ENCODE assay signal across 8 cellular contexts in genomic region chrX:103489733-103490132, GRCh38. TPM values are rescaled to one million over a fixed set of nuclear protein-coding genes. Genes with fewer than 3 reads are reported as not detected.
DNase-seq lines count a peak whose midpoint lies in the region; ATAC-seq and TF ChIP-seq lines count a peak whose summit lies in the region.
"Not testable (repeated sequence)": the region's sequence is repeated elsewhere in the genome, so short reads cannot be mapped to it uniquely, and the experiment has no call there.

No MANE protein-coding gene starts in this region.

- no CpG with 5 or more reads among the region's 4 CpGs for WGBS in H9 (ENCODE audit: extremely low coverage, insufficient read length, low lambda C conversion rate)
- 53 to 80% methylated on average over 1 to 3 of the region's 4 CpGs for WGBS in esophagus squamous epithelium, 2 donors

- not testable (repeated sequence) for TF ChIP-seq POLR2A in esophagus squamous epithelium (IDR thresholded peaks at IDR 0.05)

- not testable (repeated sequence) for H3K14ac ChIP-seq in H9 (ENCODE audit: insufficient read depth, low read length)

- not testable (repeated sequence) for H3K4me2 ChIP-seq in H9 (ENCODE audit: insufficient read depth, insufficient read length, low read length)

- H2AFZ ChIP-seq in H9 (ENCODE audit: low read length), result not testable (repeated sequence)

- not testable (repeated sequence) for H3K23me2 ChIP-seq in H9 (ENCODE audit: insufficient read length, low read depth, low read length, poor library complexity, severe bottlenecking)

- H4K8ac ChIP-seq in H9 (replicated peaks; ENCODE audit: insufficient read length, low read depth, low read length), result not testable (repeated sequence)

- not testable (repeated sequence) for H4K5ac ChIP-seq in H9 (ENCODE audit: insufficient read length, low read depth, low read length)

- H3T11ph ChIP-seq in H9 (ENCODE audit: low read length), result not testable (repeated sequence)

- not testable (repeated sequence) for H2BK15ac ChIP-seq in H9 (ENCODE audit: low read depth, low read length)

- not testable (repeated sequence) for H2BK12ac ChIP-seq in H9 (ENCODE audit: insufficient read length, low read depth, low read length)

- H3K4ac ChIP-seq in H9 (ENCODE audit: low read depth, low read length), result not testable (repeated sequence)

- H3K4me1 ChIP-seq in CD8-positive, alpha-beta T cell (ENCODE audit: insufficient read depth, low read length); H9 (ENCODE audit: insufficient read depth, low read length); esophagus squamous epithelium: not testable (repeated sequence)

- ATAC-seq in CD8-positive, alpha-beta T cell, result peak; percentile 52
- not testable (repeated sequence) for ATAC-seq in T-cell (replicated peaks in 1 of 4)

- intact Hi-C loops in CD8-positive, alpha-beta T cell (cut with DNase I, micrococcal nuclease), result loop anchor here in 1 of 2 experiments (1.0 kb wide), 2 partner anchors 146 to 278 kb away; no protein-coding TSS in a partner anchor
- intact Hi-C loops in esophagus squamous epithelium (cut with DNase I), result not testable (repeated sequence)

- H4K20me1 ChIP-seq in H9 (ENCODE audit: control insufficient read depth, insufficient read depth, insufficient read length), result not testable (repeated sequence)

- H3K23ac ChIP-seq in H9 (ENCODE audit: insufficient read length, low read depth, low read length), result not testable (repeated sequence)

- not testable (repeated sequence) for H2AK5ac ChIP-seq in H9 (ENCODE audit: insufficient read length, low read length)

- POLR2A ChIA-PET in CD8-positive, alpha-beta T cell (lab: Charles Lee); T-cell (lab: Charles Lee): not testable (repeated sequence)

- not testable (repeated sequence) for H3K36me3 ChIP-seq in CD8-positive, alpha-beta T cell (ENCODE audit: insufficient read depth, low read length); esophagus squamous epithelium

- not testable (repeated sequence) for H3K9me3 Mint-ChIP-seq in CD8-positive, alpha-beta T cell; T-cell
- peaks cover 0 to 30% of the 10 kb centered on the region in 2 experiments; a peak in 2 of 5 replicates for H3K9me3 Mint-ChIP-seq in H9

- H3K56ac ChIP-seq in H9 (ENCODE audit: insufficient read length, low read depth, low read length), result not testable (repeated sequence)

- H2BK5ac ChIP-seq in H9 (ENCODE audit: insufficient read length, low read length), result not testable (repeated sequence)

- peak in 4 of 7 experiments; percentile 1 to 28 (median 20) for DNase-seq in CD8-positive, alpha-beta T cell
- DNase-seq in H9 (peak; percentile 55), NCI-H2081 (lab: John Stamatoyannopoulos, UW) (peak; percentile 58 to 65), T-cell (peak in 25 of 34 experiments; percentile 0 to 39 (median 11)), medulla oblongata (ENCODE audit: extremely low spot score) (peak; percentile 11)
- DNase-seq in activated naive CD4-positive, alpha-beta T cell treated with Interleukin-2 at 50 U/mL for 16 hours, result peak; percentile 43
- not testable (repeated sequence) for DNase-seq in esophagus squamous epithelium (lab: John Stamatoyannopoulos, UW)
- peak; percentile 1 to 24 for DNase-seq in stimulated activated CD4-positive, alpha-beta T cell treated with anti-CD3 and anti-CD28 coated beads, Interleukin-4, amount 100 ng/mL, for 4 hours

- H3K27ac ChIP-seq in CD8-positive, alpha-beta T cell (ENCODE audit: low read depth, low read length); H9 (ENCODE audit: insufficient read length, low read depth, low read length); esophagus squamous epithelium: not testable (repeated sequence)

- H3K27me3 Mint-ChIP-seq in CD8-positive, alpha-beta T cell (ENCODE audit: low read depth); H9 (ENCODE audit: low read depth): not testable (repeated sequence)
- peaks cover 0 to 11% of the 10 kb centered on the region in 2 donors for H3K27me3 Mint-ChIP-seq in T-cell

- not testable (repeated sequence) for H3K27ac Mint-ChIP-seq in CD8-positive, alpha-beta T cell; H9; T-cell

- H3K9ac ChIP-seq in H9 (ENCODE audit: extremely low read depth, insufficient read length, low read length), result not testable (repeated sequence)

- peak; percentile 41 for TF ChIP-seq CTCF in CD8-positive, alpha-beta T cell (IDR thresholded peaks at IDR 0.05)
- TF ChIP-seq CTCF in H9 (conservative IDR thresholded peaks at IDR 0.05), result peak; percentile 62
- TF ChIP-seq CTCF in esophagus squamous epithelium (IDR thresholded peaks at IDR 0.05), result peak in 4 of 6 experiments; percentile 13 to 34 (median 30)

- not testable (repeated sequence) for H4K91ac ChIP-seq in H9 (ENCODE audit: insufficient read length, low read depth, low read length)

- not testable (repeated sequence) for H3K36me3 Mint-ChIP-seq in CD8-positive, alpha-beta T cell; T-cell
- H3K36me3 Mint-ChIP-seq in H9 (ENCODE audit: insufficient read depth in 1 of 3, low read depth in 3 of 3), result peaks cover 0 to 12% (median 0%) of the 10 kb centered on the region in 3 experiments; a peak in 3 of 7 replicates

- not testable (repeated sequence) for H3K4me3 ChIP-seq in CD8-positive, alpha-beta T cell (ENCODE audit: low read depth, low read length); esophagus squamous epithelium

- not testable (repeated sequence) for H3K18ac ChIP-seq in H9 (ENCODE audit: insufficient read length, low read depth, low read length)

- not testable (repeated sequence) for H3K4me1 Mint-ChIP-seq in CD8-positive, alpha-beta T cell (ENCODE audit: low read depth); H9; T-cell

- CTCF ChIA-PET in CD8-positive, alpha-beta T cell (lab: Charles Lee), result interaction anchor here (0.6 to 1.8 kb wide), 10 partner anchors 8 to 531 kb away, joined by 3 to 5 read pairs (median 3); no protein-coding TSS in a partner anchor
- CTCF ChIA-PET in T-cell (lab: Charles Lee), result interaction anchor here (0.6 to 1.7 kb wide), 8 partner anchors 10 to 1906 kb away, joined by 3 to 8 read pairs (median 3); no protein-coding TSS in a partner anchor

- not testable (repeated sequence) for H3K27me3 ChIP-seq in CD8-positive, alpha-beta T cell (ENCODE audit: insufficient read depth, low read length); H9 (ENCODE audit: insufficient read depth, low read length); esophagus squamous epithelium

- not testable (repeated sequence) for H3K79me1 ChIP-seq in H9 (ENCODE audit: insufficient read depth, low read depth, low read length, poor library complexity, severe bottlenecking)

- H2BK120ac ChIP-seq in H9 (ENCODE audit: low read depth, low read length, poor library complexity, severe bottlenecking), result not testable (repeated sequence)

- H3K9me3 ChIP-seq in CD8-positive, alpha-beta T cell (ENCODE audit: low read length); H9 (ENCODE audit: control insufficient read depth, low read depth, low read length); esophagus squamous epithelium: not testable (repeated sequence)

- H3K4me3 Mint-ChIP-seq in CD8-positive, alpha-beta T cell; H9; T-cell: not testable (repeated sequence)

- H3K79me2 ChIP-seq in H9 (ENCODE audit: insufficient read depth, low read length), result not testable (repeated sequence)

- not testable (repeated sequence) for H2BK20ac ChIP-seq in H9 (ENCODE audit: low read depth, low read length, poor library complexity, severe bottlenecking)

RNA-seq across cellular contexts. Expression of gene RAB40A, which starts 29.6 kb away (rescaled TPM):
- total RNA-seq in CD8-positive, alpha-beta T cell, result not detected
- total RNA-seq in H9 (2021) (not detected in 2 replicates), T-cell (under 1 TPM in 3 of 5 donors, not detected in 2; 0.07 to 0.18 (median 0.16) TPM), esophagus squamous epithelium (10 to 100 TPM in 1 of 4 donors, 1 to 10 TPM in 1, under 1 TPM in 2; 0.15 to 14.1 (median 1.0) TPM)
